In genomic region chr5:91090995-91091394, GRCh38 we compare ENCODE assay signal across 27 cellular contexts.
"Had no signal": no experiment of that assay in that cellular context is flagged by ENCODE, and none has a peak within 500 bp of the region (broad histone marks: within the 10 kb centered on the region; RNA-seq: fewer than 3 reads in every experiment).

No MANE protein-coding gene starts in this region.

- H3K4me2 ChIP-seq: KMS-11 had no signal

- H3K9me3 Mint-ChIP-seq: activated naive CD8-positive, alpha-beta T cell treated with anti-CD3 and anti-CD28 coated beads, Interleukin-2, amount 10 ng/mL, durations not matched to agents 7 days and 5 days; T-helper 2 cell treated with Interferon-gamma antibody and Interleukin-4, amounts not matched to agents 5 μg/mL and 100 μg/mL, for 36 hours had no signal

- ATAC-seq: activated CD8-positive, alpha-beta T cell treated with anti-CD3 and anti-CD28 coated beads, Interleukin-2, amount 10 ng/mL, durations not matched to agents 7 days and 5 days; SK-N-SH treated with all-trans-retinoic acid at 6 μM for 48 hours had no signal

- H3K36me3 ChIP-seq: breast epithelium, SJSA1 had no signal

- H3K27ac Mint-ChIP-seq: activated CD8-positive, alpha-beta T cell treated with anti-CD3 and anti-CD28 coated beads, Interleukin-2, amount 10 ng/mL, durations not matched to agents 7 days and 5 days; activated naive CD8-positive, alpha-beta T cell treated with anti-CD3 and anti-CD28 coated beads, Interleukin-2, amount 10 ng/mL, durations not matched to agents 7 days and 5 days; T-helper 2 cell treated with Interferon-gamma antibody and Interleukin-4, amounts not matched to agents 5 μg/mL and 100 μg/mL, for 36 hours had no signal

- H3K4me3 ChIP-seq: breast epithelium, SJSA1 had no signal

- DNase-seq: activated CD4-positive, alpha-beta T cell treated with anti-CD3 and anti-CD28 coated beads for 48 hours; activated CD4-positive, alpha-beta T cell treated with anti-CD3 and anti-CD28 coated beads, Interleukin-2, amount 50 U/mL, for 4 hours; activated CD4-positive, CD25-positive, alpha-beta regulatory T cell treated with anti-CD3 and anti-CD28 coated beads, Interleukin-2, amount 50 U/mL, for 72 hours; activated CD8-positive, alpha-beta memory T cell treated with anti-CD3 and anti-CD28 coated beads, Interleukin-2, amount 50 U/mL, for 48 hours; activated CD8-positive, alpha-beta T cell treated with anti-CD3 and anti-CD28 coated beads, Interleukin-2, amount 10 ng/mL, durations not matched to agents 7 days and 5 days; activated naive CD4-positive, alpha-beta T cell treated with anti-CD3 and anti-CD28 coated beads, Interleukin-2, amount 50 U/mL, for 16 hours; activated naive CD8-positive, alpha-beta T cell treated with anti-CD3 and anti-CD28 coated beads, Interleukin-2, amount 10 ng/mL, durations not matched to agents 7 days and 5 days; activated T-cell treated with anti-CD3 and anti-CD28 coated beads, Interleukin-2, amount 50 U/mL, for 1 hour; aorta; caudate nucleus; MM.1S; NCI-H1105; NCI-H1436; NCI-H1694 treated with DMSO at 0.1 percent for 48 hours; NCI-H2081; NCI-H2171; NCI-H345; NCI-H510A; NK-92 treated with Interleukin-12 subunit alpha and Interleukin-12 subunit beta, amount 100 ng/mL, for 24 hours; OCI-M1; SHP77; SW 1271 had no signal

- H3K27me3 ChIP-seq: breast epithelium, SJSA1 had no signal

- H3K9ac ChIP-seq: KMS-11 had no signal

- H3K4me1 ChIP-seq: breast epithelium, SJSA1 had no signal

- H3K4me3 Mint-ChIP-seq: activated CD8-positive, alpha-beta T cell treated with anti-CD3 and anti-CD28 coated beads, Interleukin-2, amount 10 ng/mL, durations not matched to agents 7 days and 5 days; activated naive CD8-positive, alpha-beta T cell treated with anti-CD3 and anti-CD28 coated beads, Interleukin-2, amount 10 ng/mL, durations not matched to agents 7 days and 5 days; T-helper 2 cell treated with Interferon-gamma antibody and Interleukin-4, amounts not matched to agents 5 μg/mL and 100 μg/mL, for 36 hours had no signal

- H3K27ac ChIP-seq: breast epithelium, KMS-11, SJSA1 had no signal

- H3K9me3 ChIP-seq: breast epithelium, SJSA1 had no signal
